In genomic region chr6:111685506-111685905, GRCh38 we compare ENCODE assay signal across 11 cellular contexts.
DNase-seq lines count a peak whose midpoint lies in the region; ATAC-seq lines count a peak whose summit lies in the region.
"Had no signal": no experiment of that assay in that cellular context is flagged by ENCODE, and none has a peak within 500 bp of the region (broad histone marks: within the 10 kb centered on the region; RNA-seq: fewer than 3 reads in every experiment).

No MANE protein-coding gene starts in this region.

- peaks cover 72% of the 10 kb centered on the region for H3K36me3 Mint-ChIP-seq in T-cell

- peak; percentile 48 for DNase-seq in DMS 273 (lab: John Stamatoyannopoulos, UW; ENCODE audit: unreplicated experiment)
- no peak for DNase-seq in DMS 273 treated with DMSO at 0.1 percent for 48 hours (lab: John Stamatoyannopoulos, UW)
- DNase-seq in T-cell, result no peak
- no peak for DNase-seq in NCI-H1092 (lab: John Stamatoyannopoulos, UW)
- DNase-seq: NCI-H1436 treated with DMSO at 0.1 percent for 48 hours; stimulated activated CD4-positive, alpha-beta T cell treated with anti-CD3 and anti-CD28 coated beads, Interleukin-15, amount 100 ng/mL, for 24 hours had no signal

- H3K9ac ChIP-seq in skeletal muscle tissue (ENCODE audit: low read depth in 1 of 3, low read length in 3 of 3), result no peak overlapping the region

- peak overlapping the region; percentile 84 to 92 for H3K27ac Mint-ChIP-seq in T-cell

- H3K4me3 ChIP-seq in skeletal muscle tissue (ENCODE audit: low read length in 3 of 3), result no peak overlapping the region

- no peaks in the 10 kb centered on the region for H3K9me3 ChIP-seq in skeletal muscle tissue (ENCODE audit: control insufficient read depth in 3 of 3, low read length in 3 of 3)

- no peaks in the 10 kb centered on the region for H3K9me3 Mint-ChIP-seq in T-cell

- H3K27me3 Mint-ChIP-seq in T-cell, result no peaks in the 10 kb centered on the region

- CTCF ChIA-PET in T-cell (lab: Charles Lee), result interaction anchor here in 1 of 2 donors (0.6 kb wide), 1 partner anchor 297 kb away, joined by 3 read pairs; no protein-coding TSS in a partner anchor

- POLR2A ChIA-PET in T-cell (lab: Charles Lee), result no interaction called here

- H3K36me3 ChIP-seq in skeletal muscle tissue (ENCODE audit: control insufficient read depth in 3 of 3, insufficient read depth in 3 of 3, low read length in 3 of 3), result no peaks in the 10 kb centered on the region

- ATAC-seq in T-cell (replicated peaks in 1 of 4), result no peak
- ATAC-seq in HG02884 (IDR thresholded peaks at IDR 0.05; ENCODE audit: unreplicated experiment), result no peak
- no peak for ATAC-seq in HG03095 (IDR thresholded peaks at IDR 0.05; ENCODE audit: unreplicated experiment)

- H3K27ac ChIP-seq in layer of hippocampus (ENCODE audit: low read depth, low read length) (peak overlapping the region; percentile 72), skeletal muscle tissue (ENCODE audit: low read depth, low read length) (peak overlapping the region; percentile 90)
- H3K27ac ChIP-seq: 22Rv1 had no signal

- peaks cover 85 to 88% (median 87%) of the 10 kb centered on the region in 3 donors for H3K4me1 Mint-ChIP-seq in T-cell

- H3K4me1 ChIP-seq in skeletal muscle tissue (ENCODE audit: control insufficient read depth in 3 of 3, insufficient read depth in 3 of 3, low read length in 3 of 3), result peaks cover 21 to 34% (median 33%) of the 10 kb centered on the region in 3 donors

- H3K4me3 Mint-ChIP-seq in T-cell, result peak overlapping the region in 1 of 3 donors; percentile 62

- H3K27me3 ChIP-seq in layer of hippocampus (ENCODE audit: control insufficient read depth, insufficient read depth, low read length) (no peaks in the 10 kb centered on the region), skeletal muscle tissue (ENCODE audit: control insufficient read depth in 3 of 3, insufficient read depth in 3 of 3, low read length in 3 of 3) (no peaks in the 10 kb centered on the region)
